In the genomic region with DNA sequence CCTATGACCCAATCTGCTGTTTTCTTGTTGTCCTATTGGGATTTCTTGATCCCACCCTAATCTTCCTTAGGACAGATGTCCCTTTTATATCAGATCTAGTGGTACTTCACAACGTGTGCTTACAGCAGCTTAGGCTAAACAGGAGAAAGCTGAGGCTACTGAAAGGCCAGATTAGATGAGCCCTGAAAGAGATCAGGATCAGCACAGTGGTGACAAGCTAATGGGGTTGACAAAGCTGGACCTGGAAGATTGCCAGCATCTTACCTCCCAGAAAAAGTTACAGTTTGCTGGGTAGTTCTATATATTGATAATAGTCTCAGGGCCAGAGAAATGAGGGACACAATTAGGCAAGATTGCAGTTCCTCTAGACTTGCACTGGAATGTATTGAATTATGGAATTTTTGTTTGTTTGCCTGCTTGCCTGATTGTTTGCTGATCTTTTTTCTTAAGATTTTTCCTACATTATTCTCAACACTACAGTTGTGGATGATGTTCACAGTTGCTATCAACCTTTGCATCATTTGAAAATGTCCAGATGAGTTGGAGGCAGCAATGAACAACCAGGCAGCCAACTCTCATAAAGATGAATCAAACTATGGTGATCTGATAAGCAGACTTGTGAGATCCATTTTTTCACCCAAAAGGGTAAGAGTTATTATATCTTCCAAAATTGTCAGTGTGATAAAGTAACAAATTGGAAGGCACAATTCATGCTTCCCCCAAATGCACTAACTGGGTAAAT, we compare ENCODE assay signal across 14 cellular contexts. TPM values are rescaled to one million over a fixed set of nuclear protein-coding genes. Genes with fewer than 3 reads are reported as not detected.
A peak's percentile ranks its signal among the peaks of the same experiment; 100 is the strongest.
DNase-seq lines count a peak whose midpoint lies in the region; ATAC-seq, FAIRE-seq and TF ChIP-seq lines count a peak whose summit lies in the region.
"Had no signal": no experiment of that assay in that cellular context is flagged by ENCODE, and none has a peak within 500 bp of the region (broad histone marks: within the 10 kb centered on the region; RNA-seq: fewer than 3 reads in every experiment).

No MANE protein-coding gene starts in this region.

- ATAC-seq in central memory CD8-positive, alpha-beta T cell (replicated peaks; ENCODE audit: extremely low read depth, poor library complexity, severe bottlenecking) = peak; percentile 7
- no peak for ATAC-seq in pancreas

- H3K36me3 ChIP-seq in pancreas = no peaks in the 10 kb centered on the region
- H3K36me3 ChIP-seq: SJCRH30, tibial nerve had no signal

- H3K4me3 Mint-ChIP-seq in central memory CD8-positive, alpha-beta T cell = no peak overlapping the region
- H3K4me3 Mint-ChIP-seq in CD14-positive monocyte = no peak overlapping the region

- H3K4me3 ChIP-seq in pancreas = no peak overlapping the region
- H3K4me3 ChIP-seq: K562, SJCRH30, tibial nerve had no signal

- H3K27ac Mint-ChIP-seq in central memory CD8-positive, alpha-beta T cell (ENCODE audit: low read depth) = no peak overlapping the region
- no peak overlapping the region for H3K27ac Mint-ChIP-seq in CD14-positive monocyte

- FAIRE-seq in D721Med (lab: Jason Lieb, UNC) (peak; percentile 100), pancreas (lab: Jason Lieb, UNC) (no peak)
- FAIRE-seq: bronchial epithelial cell had no signal

- TF ChIP-seq CTCF in D721Med (IDR thresholded peaks at IDR 0.05; ENCODE audit: insufficient read depth, missing control alignments) = no peak
- no peak for TF ChIP-seq CTCF in CD14-positive monocyte (IDR thresholded peaks at IDR 0.05)
- TF ChIP-seq CTCF in pancreas (IDR thresholded peaks at IDR 0.05) = no peak

- no peaks in the 10 kb centered on the region for H3K27me3 Mint-ChIP-seq in central memory CD8-positive, alpha-beta T cell
- no peaks in the 10 kb centered on the region for H3K27me3 Mint-ChIP-seq in CD14-positive monocyte (ENCODE audit: low read depth in 3 of 3)

- H3K9me3 Mint-ChIP-seq in central memory CD8-positive, alpha-beta T cell = no peaks in the 10 kb centered on the region
- no peaks in the 10 kb centered on the region for H3K9me3 Mint-ChIP-seq in CD14-positive monocyte

- H3K36me3 Mint-ChIP-seq in central memory CD8-positive, alpha-beta T cell (ENCODE audit: insufficient read depth) = no peaks in the 10 kb centered on the region
- H3K36me3 Mint-ChIP-seq in CD14-positive monocyte = no peaks in the 10 kb centered on the region

- no peaks in the 10 kb centered on the region for H3K9me3 ChIP-seq in pancreas
- H3K9me3 ChIP-seq: SJCRH30, tibial nerve had no signal

- no peaks in the 10 kb centered on the region for H3K27me3 ChIP-seq in pancreas
- H3K27me3 ChIP-seq: SJCRH30, tibial nerve had no signal

- WGBS in pancreas, 2 donors = 55 to 65% methylated on average over 1 of the region's 1 CpG

- intact Hi-C loops in CD14-positive monocyte (cut with micrococcal nuclease) = no loop called here
- intact Hi-C loops in pancreas (cut with DNase I) = no loop called here

- DNase-seq in DMS 273 (lab: John Stamatoyannopoulos, UW; ENCODE audit: unreplicated experiment) (peak; percentile 2), DMS 273 treated with DMSO at 0.1 percent for 48 hours (lab: John Stamatoyannopoulos, UW) (no peak), D721Med (ENCODE audit: insufficient read length, low spot score) (peak; percentile 57), NCI-H82 (lab: John Stamatoyannopoulos, UW) (peak; percentile 97), CD14-positive monocyte (ENCODE audit: low spot score) (no peak), pancreas (no peak), medulla oblongata (ENCODE audit: extremely low spot score) (no peak)
- no peak for DNase-seq in central memory CD8-positive, alpha-beta T cell (ENCODE audit: low spot score in 2 of 2)
- DNase-seq: C1 segment of cervical spinal cord had no signal

- H3K27ac ChIP-seq in pancreas = no peak overlapping the region
- H3K27ac ChIP-seq: 22Rv1, SJCRH30, tibial nerve had no signal

- peaks cover 11% of the 10 kb centered on the region for H3K4me1 Mint-ChIP-seq in central memory CD8-positive, alpha-beta T cell
- H3K4me1 Mint-ChIP-seq in CD14-positive monocyte = peaks cover 2% of the 10 kb centered on the region

- peaks cover 0 to 6% (median 3%) of the 10 kb centered on the region in 3 donors for H3K4me1 ChIP-seq in pancreas
- H3K4me1 ChIP-seq: SJCRH30, tibial nerve had no signal

RNA-seq across cellular contexts. Expression of a gene that starts 49.1 kb away (rescaled TPM):
- polyA plus RNA-seq in CD14-positive monocyte (10 to 100 TPM; 25.9 to 29.1 TPM), pancreas (10 to 100 TPM; 16.0 to 23.9 TPM)
- total RNA-seq in pancreas = 10 to 100 TPM; 15.4 to 32.3 (median 19.5) TPM

Comparison
In these comparisons a context has a peak if more than half of its experiments do, and no peak if none do; other contexts are left out.
1. DNase-seq: peak in DMS 273 (single experiment), D721Med (single experiment) and NCI-H82 (single experiment); none in DMS 273 treated with DMSO at 0.1 percent for 48 hours (single experiment), central memory CD8-positive, alpha-beta T cell (0 of 2), CD14-positive monocyte (single experiment), pancreas (0 of 6) and medulla oblongata (single experiment).